ENCODE assay signal across 22 cellular contexts in genomic region chr18:55186588-55186987, GRCh38.
DNase-seq lines count a peak whose midpoint lies in the region; ATAC-seq, FAIRE-seq and TF ChIP-seq lines count a peak whose summit lies in the region.
"Had no signal": no experiment of that assay in that cellular context is flagged by ENCODE, and none has a peak within 500 bp of the region (broad histone marks: within the 10 kb centered on the region; RNA-seq: fewer than 3 reads in every experiment).

No MANE protein-coding gene starts in this region.

- H3K4me2 ChIP-seq in astrocyte (ENCODE audit: low read length): no peak overlapping the region
- H3K4me2 ChIP-seq: A549, GM23338 had no signal

- H3K9me3 ChIP-seq in astrocyte (ENCODE audit: insufficient read depth, low read depth, low read length): no peaks in the 10 kb centered on the region
- H3K9me3 ChIP-seq: A549, Caco-2 had no signal

- no peaks in the 10 kb centered on the region for H3K4me1 Mint-ChIP-seq in activated CD4-positive, alpha-beta T cell treated with anti-CD3 and anti-CD28 coated beads, Interleukin-2, amount 10 ng/mL, durations not matched to agents 24 days and 14 days
- H3K4me1 Mint-ChIP-seq in astrocyte (ENCODE audit: low read depth, unreplicated experiment): peaks cover 20% of the 10 kb centered on the region
- H3K4me1 Mint-ChIP-seq in stimulated activated memory B cell treated with anti-CD40 and anti-IgM and Interleukin-4, amounts not matched to agents 10 μg/mL and 1 μg/mL and 100 μg/mL, for 72 hours: peaks cover 12% of the 10 kb centered on the region
- H3K4me1 Mint-ChIP-seq in activated T-cell treated with anti-CD3 and anti-CD28 coated beads, Interleukin-2, amount 50 U/mL, for 24 hours (ENCODE audit: low read depth): no peaks in the 10 kb centered on the region
- H3K4me1 Mint-ChIP-seq: GM23338 had no signal

- H3K27me3 Mint-ChIP-seq in activated CD4-positive, alpha-beta T cell treated with anti-CD3 and anti-CD28 coated beads, Interleukin-2, amount 10 ng/mL, durations not matched to agents 24 days and 14 days: no peaks in the 10 kb centered on the region
- H3K27me3 Mint-ChIP-seq in astrocyte (ENCODE audit: low read depth, unreplicated experiment): peaks cover 6% of the 10 kb centered on the region
- no peaks in the 10 kb centered on the region for H3K27me3 Mint-ChIP-seq in stimulated activated memory B cell treated with anti-CD40 and anti-IgM and Interleukin-4, amounts not matched to agents 10 μg/mL and 1 μg/mL and 100 μg/mL, for 72 hours
- H3K27me3 Mint-ChIP-seq in activated T-cell treated with anti-CD3 and anti-CD28 coated beads, Interleukin-2, amount 50 U/mL, for 24 hours: no peaks in the 10 kb centered on the region
- H3K27me3 Mint-ChIP-seq: CD4-positive, alpha-beta T cell had no signal

- H3K4me1 ChIP-seq in astrocyte (ENCODE audit: insufficient read depth, low read length): no peaks in the 10 kb centered on the region
- H3K4me1 ChIP-seq: A549 had no signal

- intact Hi-C loops in activated CD4-positive, alpha-beta T cell treated with anti-CD3 and anti-CD28 coated beads, Interleukin-2, amount 10 ng/mL, durations not matched to agents 24 days and 14 days (cut with micrococcal nuclease): no loop called here

- FAIRE-seq in astrocyte (lab: Jason Lieb, UNC) (no peak), RCC 7860 (lab: Jason Lieb, UNC) (no peak)
- FAIRE-seq: A549, GM12892, GM18507, HTR-8/SVneo had no signal

- H3K27ac ChIP-seq in astrocyte (ENCODE audit: low read depth, low read length): no peak overlapping the region
- H3K27ac ChIP-seq: 22Rv1, A549, C4-2B had no signal

- H3K36me3 ChIP-seq in astrocyte (ENCODE audit: insufficient read depth, low read length): no peaks in the 10 kb centered on the region

- TF ChIP-seq CTCF in astrocyte (IDR thresholded peaks at IDR 0.05; ENCODE audit: insufficient read depth, low read depth, low read length): no peak

- no peaks in the 10 kb centered on the region for H4K20me1 ChIP-seq in astrocyte (ENCODE audit: insufficient read depth, low read length)

- peaks cover 4% of the 10 kb centered on the region for H3K27me3 ChIP-seq in astrocyte (ENCODE audit: insufficient read depth, low read length)

- H2AFZ ChIP-seq in astrocyte (ENCODE audit: low read depth, low read length): no peak overlapping the region

- H3K9ac ChIP-seq in astrocyte (ENCODE audit: low read length): no peak overlapping the region

- DNase-seq in activated CD4-positive, alpha-beta T cell treated with anti-CD3 and anti-CD28 coated beads, Interleukin-2, amount 10 ng/mL, durations not matched to agents 24 days and 14 days: peak; percentile 8
- DNase-seq in activated CD4-positive, alpha-beta T cell treated with anti-CD3 and anti-CD28 coated beads, Interleukin-2, amount 50 U/mL, for 48 hours: no peak
- no peak for DNase-seq in astrocyte (ENCODE audit: low read depth)
- DNase-seq in myocyte (ENCODE audit: low read depth): peak; percentile 22
- DNase-seq in activated T-cell treated with anti-CD3 and anti-CD28 coated beads, Interleukin-2, amount 50 U/mL, for 24 hours: no peak
- DNase-seq in RCC 7860 (ENCODE audit: low spot score): no peak
- DNase-seq: AML-193; Caco-2; CD4-positive, alpha-beta T cell; GDM1; H7; HFFc6 had no signal

- no peak overlapping the region for H3K4me3 ChIP-seq in astrocyte (ENCODE audit: insufficient read depth, low read depth, low read length)
- H3K4me3 ChIP-seq: A549, GM23338 had no signal

- ATAC-seq in stimulated activated memory B cell treated with anti-CD40 and anti-IgM and Interleukin-4, amounts not matched to agents 10 μg/mL and 1 μg/mL and 100 μg/mL, for 72 hours: peak; percentile 73
- no peak for ATAC-seq in HG03432 (IDR thresholded peaks at IDR 0.05; ENCODE audit: unreplicated experiment)
- ATAC-seq: A549, GM23338, HCT116 had no signal

- no peaks in the 10 kb centered on the region for H3K79me2 ChIP-seq in astrocyte (ENCODE audit: insufficient read depth, low read length)

- H3K27ac Mint-ChIP-seq in activated CD4-positive, alpha-beta T cell treated with anti-CD3 and anti-CD28 coated beads, Interleukin-2, amount 10 ng/mL, durations not matched to agents 24 days and 14 days: no peak overlapping the region
- H3K27ac Mint-ChIP-seq in astrocyte (ENCODE audit: unreplicated experiment): peak overlapping the region; percentile 29
- peak overlapping the region; percentile 74 for H3K27ac Mint-ChIP-seq in stimulated activated memory B cell treated with anti-CD40 and anti-IgM and Interleukin-4, amounts not matched to agents 10 μg/mL and 1 μg/mL and 100 μg/mL, for 72 hours
- H3K27ac Mint-ChIP-seq in activated T-cell treated with anti-CD3 and anti-CD28 coated beads, Interleukin-2, amount 50 U/mL, for 24 hours: no peak overlapping the region
- H3K27ac Mint-ChIP-seq: CD4-positive, alpha-beta T cell; GM23338; HFFc6 had no signal

- no peaks in the 10 kb centered on the region for H3K9me3 Mint-ChIP-seq in activated CD4-positive, alpha-beta T cell treated with anti-CD3 and anti-CD28 coated beads, Interleukin-2, amount 10 ng/mL, durations not matched to agents 24 days and 14 days
- no peaks in the 10 kb centered on the region for H3K9me3 Mint-ChIP-seq in astrocyte (ENCODE audit: unreplicated experiment)
- peaks cover 5% of the 10 kb centered on the region for H3K9me3 Mint-ChIP-seq in stimulated activated memory B cell treated with anti-CD40 and anti-IgM and Interleukin-4, amounts not matched to agents 10 μg/mL and 1 μg/mL and 100 μg/mL, for 72 hours
- H3K9me3 Mint-ChIP-seq in activated T-cell treated with anti-CD3 and anti-CD28 coated beads, Interleukin-2, amount 50 U/mL, for 24 hours: no peaks in the 10 kb centered on the region
- H3K9me3 Mint-ChIP-seq: GM23338, HFFc6 had no signal

- no peak overlapping the region for H3K4me3 Mint-ChIP-seq in activated CD4-positive, alpha-beta T cell treated with anti-CD3 and anti-CD28 coated beads, Interleukin-2, amount 10 ng/mL, durations not matched to agents 24 days and 14 days
- no peak overlapping the region for H3K4me3 Mint-ChIP-seq in astrocyte (ENCODE audit: unreplicated experiment)
- no peak overlapping the region for H3K4me3 Mint-ChIP-seq in stimulated activated memory B cell treated with anti-CD40 and anti-IgM and Interleukin-4, amounts not matched to agents 10 μg/mL and 1 μg/mL and 100 μg/mL, for 72 hours
- no peak overlapping the region for H3K4me3 Mint-ChIP-seq in activated T-cell treated with anti-CD3 and anti-CD28 coated beads, Interleukin-2, amount 50 U/mL, for 24 hours
- H3K4me3 Mint-ChIP-seq: CD4-positive, alpha-beta T cell; GM23338; HFFc6 had no signal

- no peaks in the 10 kb centered on the region for H3K36me3 Mint-ChIP-seq in activated CD4-positive, alpha-beta T cell treated with anti-CD3 and anti-CD28 coated beads, Interleukin-2, amount 10 ng/mL, durations not matched to agents 24 days and 14 days (ENCODE audit: low read depth)
- H3K36me3 Mint-ChIP-seq in astrocyte (ENCODE audit: low read depth, unreplicated experiment): no peaks in the 10 kb centered on the region
- no peaks in the 10 kb centered on the region for H3K36me3 Mint-ChIP-seq in stimulated activated memory B cell treated with anti-CD40 and anti-IgM and Interleukin-4, amounts not matched to agents 10 μg/mL and 1 μg/mL and 100 μg/mL, for 72 hours
- H3K36me3 Mint-ChIP-seq in activated T-cell treated with anti-CD3 and anti-CD28 coated beads, Interleukin-2, amount 50 U/mL, for 24 hours (ENCODE audit: low read depth): no peaks in the 10 kb centered on the region

Comparison
In these comparisons a context has a peak if more than half of its experiments do, and no peak if none do; other contexts are left out.
1. DNase-seq: peak in activated CD4-positive, alpha-beta T cell treated with anti-CD3 and anti-CD28 coated beads, Interleukin-2, amount 10 ng/mL, durations not matched to agents 24 days and 14 days (single experiment) and myocyte (single experiment); none in activated CD4-positive, alpha-beta T cell treated with anti-CD3 and anti-CD28 coated beads, Interleukin-2, amount 50 U/mL, for 48 hours (0 of 2), astrocyte (single experiment), activated T-cell treated with anti-CD3 and anti-CD28 coated beads, Interleukin-2, amount 50 U/mL, for 24 hours (single experiment) and RCC 7860 (single experiment).
2. H3K27ac Mint-ChIP-seq: peak in astrocyte (single experiment) and stimulated activated memory B cell treated with anti-CD40 and anti-IgM and Interleukin-4, amounts not matched to agents 10 μg/mL and 1 μg/mL and 100 μg/mL, for 72 hours (single experiment); none in activated CD4-positive, alpha-beta T cell treated with anti-CD3 and anti-CD28 coated beads, Interleukin-2, amount 10 ng/mL, durations not matched to agents 24 days and 14 days (single experiment) and activated T-cell treated with anti-CD3 and anti-CD28 coated beads, Interleukin-2, amount 50 U/mL, for 24 hours (single experiment).